ENCODE assay signal across 26 cellular contexts in genomic region chr19:42627916-42628315, GRCh38. TPM values are rescaled to one million over a fixed set of nuclear protein-coding genes. Genes with fewer than 3 reads are reported as not detected.
"Had no signal": no experiment of that assay in that cellular context is flagged by ENCODE, and none has a peak within 500 bp of the region (broad histone marks: within the 10 kb centered on the region; RNA-seq: fewer than 3 reads in every experiment).

No MANE protein-coding gene starts in this region.

- H3K4me3 Mint-ChIP-seq: activated B cell treated with CpG ODN at 0.5 μM for 24 hours; brain; effector memory CD8-positive, alpha-beta T cell; naive thymus-derived CD8-positive, alpha-beta T cell; neural crest cell; stimulated activated memory B cell treated with anti-CD40 and anti-IgM and Interleukin-4, amounts not matched to agents 10 μg/mL and 1 μg/mL and 100 μg/mL, for 72 hours had no signal

- H3K27ac Mint-ChIP-seq: activated B cell treated with CpG ODN at 0.5 μM for 24 hours; brain; effector memory CD8-positive, alpha-beta T cell; naive thymus-derived CD8-positive, alpha-beta T cell; stimulated activated memory B cell treated with anti-CD40 and anti-IgM and Interleukin-4, amounts not matched to agents 10 μg/mL and 1 μg/mL and 100 μg/mL, for 72 hours had no signal

- H3K36me3 ChIP-seq: ascending aorta, gastrocnemius medialis, left lung, lower lobe of right lung, pancreas, prostate gland, sigmoid colon, tibial nerve had no signal

- ATAC-seq: effector memory CD8-positive, alpha-beta T cell; gastrocnemius medialis; left lung; lower lobe of right lung; naive thymus-derived CD8-positive, alpha-beta T cell; pancreas; stimulated activated memory B cell treated with anti-CD40 and anti-IgM and Interleukin-4, amounts not matched to agents 10 μg/mL and 1 μg/mL and 100 μg/mL, for 72 hours had no signal

- H3K27ac ChIP-seq: ascending aorta, gastrocnemius medialis, left lung, lower lobe of right lung, pancreas, prostate gland, sigmoid colon, tibial nerve had no signal

- H3K4me3 ChIP-seq: ascending aorta, gastrocnemius medialis, left lung, lower lobe of right lung, pancreas, prostate gland, sigmoid colon, tibial nerve had no signal

- H3K36me3 Mint-ChIP-seq: activated naive CD4-positive, alpha-beta T cell treated with anti-CD3 and anti-CD28 coated beads, Interleukin-2, amount 50 U/mL, for 72 hours; brain; naive thymus-derived CD8-positive, alpha-beta T cell; stimulated activated memory B cell treated with anti-CD40 and anti-IgM and Interleukin-4, amounts not matched to agents 10 μg/mL and 1 μg/mL and 100 μg/mL, for 72 hours had no signal

- H3K27me3 ChIP-seq: ascending aorta, gastrocnemius medialis, pancreas, sigmoid colon, tibial nerve had no signal

- DNase-seq: activated B cell treated with CpG ODN at 0.5 μM for 24 hours; activated CD4-positive, alpha-beta T cell treated with anti-CD3 and anti-CD28 coated beads, Interleukin-2, amount 50 U/mL, for 1 hour; cortex of kidney; effector memory CD8-positive, alpha-beta T cell; erythroblast; gastrocnemius medialis; glutamatergic neuron; left lung; lower lobe of right lung; mesenchymal stem cell; naive thymus-derived CD8-positive, alpha-beta T cell; nucleus accumbens; pancreas; sigmoid colon; small intestine; stimulated activated CD4-positive, alpha-beta T cell treated with anti-CD3 and anti-CD28 coated beads, Interleukin-4, amount 100 ng/mL, for 24 hours had no signal

- H3K4me1 Mint-ChIP-seq: brain; naive thymus-derived CD8-positive, alpha-beta T cell; neural crest cell; stimulated activated memory B cell treated with anti-CD40 and anti-IgM and Interleukin-4, amounts not matched to agents 10 μg/mL and 1 μg/mL and 100 μg/mL, for 72 hours had no signal

- H3K9me3 Mint-ChIP-seq: activated B cell treated with CpG ODN at 0.5 μM for 24 hours; activated naive CD4-positive, alpha-beta T cell treated with anti-CD3 and anti-CD28 coated beads, Interleukin-2, amount 50 U/mL, for 72 hours; effector memory CD8-positive, alpha-beta T cell had no signal

RNA-seq across cellular contexts. Expression of gene CEACAM8, which starts 33.2 kb away (rescaled TPM):
- total RNA-seq: activated B cell treated with CpG ODN at 0.5 μM for 24 hours; activated naive CD4-positive, alpha-beta T cell treated with anti-CD3 and anti-CD28 coated beads, Interleukin-2, amount 50 U/mL, for 72 hours; ascending aorta; chondrocyte; gastrocnemius medialis; naive thymus-derived CD8-positive, alpha-beta T cell; neural crest cell; pancreas; prostate gland; sigmoid colon; T-helper 2 cell treated with Interferon-gamma antibody and Interleukin-4, amounts not matched to agents 100 ng/mL and 5 ng/mL, for 36 hours; tibial nerve; ureter had no signal
